ENCODE assay signal across 8 cellular contexts in the genomic region with DNA sequence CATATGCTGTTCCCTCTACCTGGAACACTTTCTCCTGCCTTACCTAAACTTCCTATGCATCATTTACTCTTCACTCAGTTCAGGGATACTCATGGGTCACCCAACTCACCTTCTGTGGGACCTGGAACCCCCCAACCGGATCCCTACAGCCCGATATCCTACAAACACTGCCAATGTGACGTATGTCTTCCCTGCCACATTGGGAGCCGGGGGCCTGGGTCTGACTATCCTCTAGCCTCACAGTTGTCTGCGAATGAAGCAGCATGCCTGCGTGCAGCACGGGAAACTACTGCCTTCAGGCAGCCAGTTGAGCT. TPM values are rescaled to one million over a fixed set of nuclear protein-coding genes. Genes with fewer than 3 reads are reported as not detected.
DNase-seq lines count a peak whose midpoint lies in the region; ATAC-seq and TF ChIP-seq lines count a peak whose summit lies in the region.

No MANE protein-coding gene starts in this region.

- no peak overlapping the region for H3K23ac ChIP-seq in mesenchymal stem cell (ENCODE audit: low read length in 2 of 2)

- H3K4me3 Mint-ChIP-seq in brain = peak overlapping the region; percentile 90 to 97 (median 92)

- H3K9me3 Mint-ChIP-seq in brain = peaks cover 0 to 3% (median 0%) of the 10 kb centered on the region in 5 experiments

- 10 to 19% (median 14%) methylated on average over 7 of the region's 7 CpGs for WGBS in heart left ventricle, 4 donors
- WGBS in mesenchymal stem cell = 32% methylated on average over 7 of the region's 7 CpGs

- no peaks in the 10 kb centered on the region for H3K9me3 ChIP-seq in heart left ventricle
- no peaks in the 10 kb centered on the region for H3K9me3 ChIP-seq in mesenchymal stem cell (ENCODE audit: control insufficient read depth, low read length)
- no peaks in the 10 kb centered on the region for H3K9me3 ChIP-seq in upper lobe of right lung

- ATAC-seq in heart left ventricle = no peak
- ATAC-seq in left cardiac atrium = no peak
- no peak for ATAC-seq in upper lobe of right lung
- no peak for ATAC-seq in HG03457 (IDR thresholded peaks at IDR 0.05; ENCODE audit: unreplicated experiment)

- peaks cover 21% of the 10 kb centered on the region for H3K36me3 Mint-ChIP-seq in brain

- H2BK120ac ChIP-seq in mesenchymal stem cell (ENCODE audit: low read depth, low read length) = no peak overlapping the region

- H3K27me3 Mint-ChIP-seq in brain = peaks cover 17% of the 10 kb centered on the region

- no peaks in the 10 kb centered on the region for H3K27me3 ChIP-seq in heart left ventricle
- H3K27me3 ChIP-seq in mesenchymal stem cell (ENCODE audit: control insufficient read depth in 1 of 2, insufficient read depth in 1 of 2, low read length in 2 of 2) = no peaks in the 10 kb centered on the region
- H3K27me3 ChIP-seq in upper lobe of right lung = no peaks in the 10 kb centered on the region

- peak overlapping the region; percentile 12 to 14 for H3K18ac ChIP-seq in mesenchymal stem cell (ENCODE audit: low read depth in 1 of 2, low read length in 2 of 2)

- H3K9ac ChIP-seq in mesenchymal stem cell (ENCODE audit: low read length) = peak overlapping the region; percentile 90

- H3K4me2 ChIP-seq in mesenchymal stem cell (ENCODE audit: low read length, poor library complexity, severe bottlenecking) = peak overlapping the region; percentile 72

- H3K27ac ChIP-seq in heart left ventricle (peak overlapping the region; percentile 91 to 98 (median 95)), mesenchymal stem cell (ENCODE audit: low read length, poor library complexity, severe bottlenecking) (no peak overlapping the region), upper lobe of right lung (peak overlapping the region; percentile 92)

- no peak overlapping the region for H2BK5ac ChIP-seq in mesenchymal stem cell (ENCODE audit: low read depth, low read length, poor library complexity, severe bottlenecking)

- no peak overlapping the region for H4K91ac ChIP-seq in mesenchymal stem cell (ENCODE audit: low read length)

- peak overlapping the region; percentile 94 to 100 (median 99) for H3K27ac Mint-ChIP-seq in brain

- peaks cover 0 to 47% (median 35%) of the 10 kb centered on the region in 9 donors for H3K36me3 ChIP-seq in heart left ventricle
- peaks cover 44 to 46% of the 10 kb centered on the region in 2 experiments for H3K36me3 ChIP-seq in mesenchymal stem cell (ENCODE audit: control insufficient read depth in 1 of 2, insufficient read depth in 2 of 2, low read depth in 1 of 2, low read length in 2 of 2)
- H3K36me3 ChIP-seq in upper lobe of right lung = peaks cover 46% of the 10 kb centered on the region

- H3K79me1 ChIP-seq in mesenchymal stem cell (replicated peaks; ENCODE audit: low read length, poor library complexity, severe bottlenecking) = peaks cover 41% of the 10 kb centered on the region

- peak overlapping the region; percentile 7 for H2AFZ ChIP-seq in mesenchymal stem cell (ENCODE audit: low read depth, low read length)

- H3K4me3 ChIP-seq in heart left ventricle = peak overlapping the region; percentile 24 to 95 (median 84)
- H3K4me3 ChIP-seq in mesenchymal stem cell (ENCODE audit: insufficient read depth in 1 of 2, low read depth in 1 of 2, low read length in 2 of 2) = peak overlapping the region; percentile 87 to 96
- H3K4me3 ChIP-seq in upper lobe of right lung = peak overlapping the region; percentile 73

- no peak overlapping the region for H2BK12ac ChIP-seq in mesenchymal stem cell (ENCODE audit: low read length in 2 of 2)

- peak overlapping the region; percentile 27 for H2AK5ac ChIP-seq in mesenchymal stem cell (ENCODE audit: low read length, severe bottlenecking)

- no peak for TF ChIP-seq POLR2A in heart left ventricle (IDR thresholded peaks at IDR 0.05)

- no peak overlapping the region for H2BK15ac ChIP-seq in mesenchymal stem cell (ENCODE audit: low read depth, poor library complexity, severe bottlenecking)

- H3K4me1 ChIP-seq in heart left ventricle = peaks cover 5 to 63% (median 41%) of the 10 kb centered on the region in 12 donors
- peaks cover 38% of the 10 kb centered on the region for H3K4me1 ChIP-seq in mesenchymal stem cell (ENCODE audit: control insufficient read depth, insufficient read depth, low read depth, low read length)
- H3K4me1 ChIP-seq in upper lobe of right lung = peaks cover 32% of the 10 kb centered on the region

- H3K4ac ChIP-seq in mesenchymal stem cell (ENCODE audit: low read depth in 1 of 2, low read length in 2 of 2) = peak overlapping the region in 1 of 2 experiments; percentile 60

- TF ChIP-seq CTCF in heart left ventricle (IDR thresholded peaks at IDR 0.05) = no peak
- no peak for TF ChIP-seq CTCF in brain (conservative IDR thresholded peaks at IDR 0.05)
- no peak for TF ChIP-seq CTCF in upper lobe of right lung (IDR thresholded peaks at IDR 0.05)

- peak overlapping the region in 1 of 2 experiments; percentile 22 for H3K14ac ChIP-seq in mesenchymal stem cell (ENCODE audit: low read length in 2 of 2)

- no peak for DNase-seq in heart left ventricle
- DNase-seq in left cardiac atrium = no peak
- no peak for DNase-seq in mesenchymal stem cell
- no peak for DNase-seq in upper lobe of right lung
- DNase-seq in OCI-M2 (lab: John Stamatoyannopoulos, UW; ENCODE audit: unreplicated experiment) = no peak
- no peak for DNase-seq in NCI-H1694 (lab: John Stamatoyannopoulos, UW)

- peak overlapping the region; percentile 54 for H4K8ac ChIP-seq in mesenchymal stem cell (ENCODE audit: low read length)

- peaks cover 70% of the 10 kb centered on the region for H3K4me1 Mint-ChIP-seq in brain

- intact Hi-C loops in heart left ventricle (cut with DNase I) = loop anchor here in 2 of 10 donors (5.0 to 10.0 kb wide), 3 partner anchors 262 to 1615 kb away; a partner anchor contains a TSS
- intact Hi-C loops in left cardiac atrium (cut with DNase I) = no loop called here
- intact Hi-C loops in upper lobe of right lung (cut with DNase I) = no loop called here

RNA-seq across cellular contexts. Expression of a gene that starts 0.4 kb away (rescaled TPM):
- 10 to 100 TPM; 12.0 to 18.4 (median 15.3) TPM for total RNA-seq in heart left ventricle
- polyA plus RNA-seq in heart left ventricle = 10 to 100 TPM; 14.4 to 19.0 TPM
- total RNA-seq in left cardiac atrium = 10 to 100 TPM; 12.6 to 19.9 TPM
- 26.0 TPM for polyA plus RNA-seq in brain (ENCODE audit: insufficient read depth, low read depth, low replicate concordance)
- 10.6 TPM for polyA plus RNA-seq in mesenchymal stem cell (2013, experiment 1 of 2)
- 9.1 TPM for polyA plus RNA-seq in mesenchymal stem cell (2013, experiment 2 of 2)
- 21.6 TPM for total RNA-seq in upper lobe of right lung

RNA-seq across cellular contexts. Expression of a gene that starts 0.5 kb away (rescaled TPM):
- total RNA-seq in heart left ventricle (10 to 100 TPM in 2 of 9 donors, 1 to 10 TPM in 7; 4.9 to 16.5 (median 7.8) TPM), left cardiac atrium (1 to 10 TPM; 7.6 to 9.2 TPM), upper lobe of right lung (23.9 TPM)
- polyA plus RNA-seq in heart left ventricle (10 to 100 TPM in 1 of 2 donors, 1 to 10 TPM in 1; 6.7 to 18.6 TPM), brain (ENCODE audit: insufficient read depth, low read depth, low replicate concordance) (14.4 TPM)
- polyA plus RNA-seq in mesenchymal stem cell (2013, experiment 1 of 2) = 13.5 TPM
- polyA plus RNA-seq in mesenchymal stem cell (2013, experiment 2 of 2) = 13.5 TPM

RNA-seq across cellular contexts. Expression of a gene that starts 4.6 kb away (rescaled TPM):
- total RNA-seq in heart left ventricle = 1 to 10 TPM in 2 of 9 donors, under 1 TPM in 2, not detected in 5; 0.49 to 1.4 (median 1.0) TPM
- under 1 TPM; 0.15 to 0.29 TPM for polyA plus RNA-seq in heart left ventricle
- total RNA-seq in left cardiac atrium = under 1 TPM in 1 of 2 donors, not detected in 1; 0.29 TPM
- 18.3 TPM for polyA plus RNA-seq in brain (ENCODE audit: insufficient read depth, low read depth, low replicate concordance)
- 0.48 TPM for polyA plus RNA-seq in mesenchymal stem cell (2013, experiment 1 of 2)
- polyA plus RNA-seq in mesenchymal stem cell (2013, experiment 2 of 2) = 0.79 TPM
- 2.8 TPM for total RNA-seq in upper lobe of right lung

RNA-seq across cellular contexts. Expression of a gene that starts 9.2 kb away (rescaled TPM):
- total RNA-seq in heart left ventricle = 10 to 100 TPM; 20.5 to 56.4 (median 28.9) TPM
- 10 to 100 TPM; 21.6 to 57.3 TPM for polyA plus RNA-seq in heart left ventricle
- 10 to 100 TPM; 28.7 to 33.4 TPM for total RNA-seq in left cardiac atrium
- polyA plus RNA-seq in brain (ENCODE audit: insufficient read depth, low read depth, low replicate concordance) = 28.5 TPM
- 49.2 TPM for polyA plus RNA-seq in mesenchymal stem cell (2013, experiment 1 of 2)
- polyA plus RNA-seq in mesenchymal stem cell (2013, experiment 2 of 2) = 49.8 TPM
- 40.1 TPM for total RNA-seq in upper lobe of right lung

RNA-seq across cellular contexts. Expression of a gene that starts 9.5 kb away (rescaled TPM):
- 10 to 100 TPM in 7 of 9 donors, 1 to 10 TPM in 2; 7.9 to 25.5 (median 11.4) TPM for total RNA-seq in heart left ventricle
- polyA plus RNA-seq in heart left ventricle = 10 to 100 TPM; 14.2 to 58.6 TPM
- 10 to 100 TPM; 20.7 to 25.6 TPM for total RNA-seq in left cardiac atrium
- polyA plus RNA-seq in brain (ENCODE audit: insufficient read depth, low read depth, low replicate concordance) = 25.5 TPM
- polyA plus RNA-seq in mesenchymal stem cell (2013, experiment 1 of 2) = 12.3 TPM
- 12.4 TPM for polyA plus RNA-seq in mesenchymal stem cell (2013, experiment 2 of 2)
- 39.1 TPM for total RNA-seq in upper lobe of right lung
